9 cellular contexts compared by ENCODE assay signal in genomic region chr15:31366169-31366734, GRCh38. TPM values are rescaled to one million over a fixed set of nuclear protein-coding genes. Genes with fewer than 3 reads are reported as not detected.
DNase-seq lines count a peak whose midpoint lies in the region; ATAC-seq and TF ChIP-seq lines count a peak whose summit lies in the region.
"Had no signal": no experiment of that assay in that cellular context is flagged by ENCODE, and none has a peak within 500 bp of the region (broad histone marks: within the 10 kb centered on the region; RNA-seq: fewer than 3 reads in every experiment).

No MANE protein-coding gene starts in this region.

- H3K27ac ChIP-seq in mammary epithelial cell (ENCODE audit: insufficient read depth, low read depth, low read length) (peak overlapping the region; percentile 6), lung (ENCODE audit: low read depth in 1 of 2, low read length in 1 of 2) (peak overlapping the region; percentile 91 to 92), upper lobe of left lung (peak overlapping the region; percentile 86 to 99 (median 95))
- H3K27ac ChIP-seq: C4-2B had no signal

- CTCF ChIA-PET in activated CD8-positive, alpha-beta memory T cell treated with anti-CD3 and anti-CD28 coated beads, Interleukin-2, amount 10 ng/mL, durations not matched to agents 7 days and 5 days (lab: Charles Lee): interaction anchor here (0.6 to 15.1 kb wide), 30 partner anchors 9 to 166 kb away, joined by 3 to 215 read pairs (median 6); partner anchors contain the start of gene KLF13
- CTCF ChIA-PET in mammary epithelial cell (lab: Charles Lee; ENCODE audit: low non-redundant PET): interaction anchor here (0.6 to 1.1 kb wide), 3 partner anchors 32 to 1293 kb away, joined by 4 to 6 read pairs (median 4); no protein-coding TSS in a partner anchor

- ATAC-seq in activated CD8-positive, alpha-beta memory T cell treated with anti-CD3 and anti-CD28 coated beads, Interleukin-2, amount 10 ng/mL, durations not matched to agents 7 days and 5 days: no peak
- ATAC-seq in lung (ENCODE audit: insufficient read depth, low FRiP score) (peak; percentile 1), upper lobe of left lung (ENCODE audit: low FRiP score in 2 of 2) (peak; percentile 5 to 12), GM21381 (IDR thresholded peaks at IDR 0.05; ENCODE audit: unreplicated experiment) (no peak)

- peak overlapping the region; percentile 70 for H3K4me2 ChIP-seq in mammary epithelial cell (ENCODE audit: insufficient read depth, low read depth, low read length)

- H3K27me3 ChIP-seq in mammary epithelial cell (ENCODE audit: insufficient read depth, low read length) (no peaks in the 10 kb centered on the region), lung (ENCODE audit: control insufficient read depth, insufficient read depth) (no peaks in the 10 kb centered on the region), upper lobe of left lung (no peaks in the 10 kb centered on the region)

- in situ Hi-C loops in mammary epithelial cell (cut with MboI; ENCODE audit: low sequenced_read_pairs in 2 of 2): loop anchor here in 1 of 2 donors (10.0 kb wide), 1 partner anchor 119 kb away; no protein-coding TSS in a partner anchor

- intact Hi-C loops in mammary epithelial cell (cut with micrococcal nuclease): loop anchor here (1.0 to 5.0 kb wide), 2 partner anchors 71 to 122 kb away; no protein-coding TSS in a partner anchor

- H3K9me3 ChIP-seq in mammary epithelial cell (replicated peaks; ENCODE audit: insufficient read depth, low read length) (no peaks in the 10 kb centered on the region), lung (ENCODE audit: control insufficient read depth in 2 of 2, insufficient read depth in 1 of 2, low read length in 1 of 2) (no peaks in the 10 kb centered on the region), upper lobe of left lung (no peaks in the 10 kb centered on the region)

- dilution Hi-C loops in mammary epithelial cell (cut with HindIII; ENCODE audit: low sequenced_read_pairs): no loop called here

- no peaks in the 10 kb centered on the region for H4K20me1 ChIP-seq in mammary epithelial cell (ENCODE audit: insufficient read depth, low read length)

- TF ChIP-seq CTCF in mammary epithelial cell (conservative IDR thresholded peaks at IDR 0.05 in 1 of 2, IDR thresholded peaks at IDR 0.05 in 1 of 2; ENCODE audit: extremely low read depth in 1 of 2, insufficient read depth in 1 of 2, low read depth in 1 of 2, low read length in 2 of 2) (peak in 1 of 2 donors; percentile 41), lung (IDR thresholded peaks at IDR 0.05; ENCODE audit: control extremely low read depth, extremely low read depth) (no peak), upper lobe of left lung (IDR thresholded peaks at IDR 0.05) (peak in 1 of 6 experiments; percentile 9)

- H3K9me3 Mint-ChIP-seq in activated CD8-positive, alpha-beta memory T cell treated with anti-CD3 and anti-CD28 coated beads, Interleukin-2, amount 10 ng/mL, durations not matched to agents 7 days and 5 days (ENCODE audit: low read depth): no peaks in the 10 kb centered on the region

- no TSS peak for BruUV-seq in mammary epithelial cell (replicated peaks; lab: Mats Ljungman, UMichigan)

- no peaks in the 10 kb centered on the region for H3K27me3 Mint-ChIP-seq in activated CD8-positive, alpha-beta memory T cell treated with anti-CD3 and anti-CD28 coated beads, Interleukin-2, amount 10 ng/mL, durations not matched to agents 7 days and 5 days

- peaks cover 92% of the 10 kb centered on the region for H3K79me2 ChIP-seq in mammary epithelial cell (ENCODE audit: insufficient read depth, low read length)

- H3K4me1 Mint-ChIP-seq in activated CD8-positive, alpha-beta memory T cell treated with anti-CD3 and anti-CD28 coated beads, Interleukin-2, amount 10 ng/mL, durations not matched to agents 7 days and 5 days: peaks cover 100% of the 10 kb centered on the region

- peak overlapping the region; percentile 58 for H3K4me3 Mint-ChIP-seq in activated CD8-positive, alpha-beta memory T cell treated with anti-CD3 and anti-CD28 coated beads, Interleukin-2, amount 10 ng/mL, durations not matched to agents 7 days and 5 days

- peak overlapping the region; percentile 100 for H3K27ac Mint-ChIP-seq in activated CD8-positive, alpha-beta memory T cell treated with anti-CD3 and anti-CD28 coated beads, Interleukin-2, amount 10 ng/mL, durations not matched to agents 7 days and 5 days

- peak; percentile 53 for DNase-seq in activated CD8-positive, alpha-beta memory T cell treated with anti-CD3 and anti-CD28 coated beads, Interleukin-2, amount 10 ng/mL, durations not matched to agents 7 days and 5 days
- no peak for DNase-seq in activated CD8-positive, alpha-beta memory T cell treated with anti-CD3 and anti-CD28 coated beads, Interleukin-2, amount 50 U/mL, for 48 hours
- peak; percentile 32 for DNase-seq in mammary epithelial cell
- DNase-seq in lung (ENCODE audit: low spot score): no peak
- DNase-seq in upper lobe of left lung: no peak
- no peak for DNase-seq in activated CD4-positive, CD25-positive, alpha-beta regulatory T cell (lab: John Stamatoyannopoulos, UW)
- DNase-seq in NCI-H1092 (lab: John Stamatoyannopoulos, UW): no peak

- H3K36me3 Mint-ChIP-seq in activated CD8-positive, alpha-beta memory T cell treated with anti-CD3 and anti-CD28 coated beads, Interleukin-2, amount 10 ng/mL, durations not matched to agents 7 days and 5 days: peaks cover 30% of the 10 kb centered on the region

- H3K4me3 ChIP-seq in mammary epithelial cell (replicated peaks in 1 of 3; ENCODE audit: insufficient read depth in 1 of 3, low read depth in 2 of 3, low read length in 3 of 3) (no peak overlapping the region), lung (no peak overlapping the region), upper lobe of left lung (peak overlapping the region in 3 of 4 donors; percentile 5 to 41 (median 40))

- TF ChIP-seq POLR2A in upper lobe of left lung (IDR thresholded peaks at IDR 0.05): no peak

- H3K9ac ChIP-seq in mammary epithelial cell (ENCODE audit: insufficient read depth, low read length): peak overlapping the region; percentile 1

- 70% methylated on average over 4 of the region's 7 CpGs for WGBS in mammary epithelial cell (ENCODE audit: low coverage, missing lambda C conversion rate)
- 54 to 63% methylated on average over 7 of the region's 7 CpGs for WGBS in lung, 2 donors
- 26 to 51% methylated on average over 3 to 7 of the region's 7 CpGs for WGBS in upper lobe of left lung, 2 donors

- H3K36me3 ChIP-seq in mammary epithelial cell (ENCODE audit: insufficient read depth, low read length): no peaks in the 10 kb centered on the region
- no peaks in the 10 kb centered on the region for H3K36me3 ChIP-seq in lung (ENCODE audit: control insufficient read depth in 2 of 2, insufficient read depth in 2 of 2, low read length in 2 of 2)
- H3K36me3 ChIP-seq in upper lobe of left lung: peaks cover 0 to 4% (median 0%) of the 10 kb centered on the region in 4 donors

- peaks cover 51% of the 10 kb centered on the region for H3K4me1 ChIP-seq in mammary epithelial cell (ENCODE audit: insufficient read depth, low read length)
- H3K4me1 ChIP-seq in lung (ENCODE audit: control insufficient read depth in 2 of 2, insufficient read depth in 2 of 2, low read length in 2 of 2): peaks cover 35 to 45% of the 10 kb centered on the region in 2 donors
- H3K4me1 ChIP-seq in upper lobe of left lung: peaks cover 77 to 99% (median 91%) of the 10 kb centered on the region in 4 donors

- peak overlapping the region; percentile 18 for H2AFZ ChIP-seq in mammary epithelial cell (ENCODE audit: low read depth, low read length)

- TF ChIP-seq EP300 in upper lobe of left lung (IDR thresholded peaks at IDR 0.05): no peak

RNA-seq across cellular contexts. Expression of gene KLF13, which starts 39.6 kb away (rescaled TPM):
- 100 to 1,000 TPM; 163 to 206 TPM for total RNA-seq in activated CD8-positive, alpha-beta memory T cell treated with anti-CD3 and anti-CD28 coated beads, Interleukin-2, amount 10 ng/mL, durations not matched to agents 7 days and 5 days
- total RNA-seq in mammary epithelial cell (10 to 100 TPM; 49.8 to 62.3 TPM), lung (100 to 1,000 TPM in 1 of 2 donors, 10 to 100 TPM in 1; 38.3 to 157 TPM), upper lobe of left lung (100 to 1,000 TPM; 103 to 231 (median 147) TPM)
- polyA plus RNA-seq in mammary epithelial cell (25.1 TPM), lung (10 to 100 TPM; 47.1 to 63.2 TPM)
- polyA minus RNA-seq in mammary epithelial cell: 40.5 TPM

Comparison
In these comparisons a context has a peak if more than half of its experiments do, and no peak if none do; other contexts are left out.
1. DNase-seq: peak in activated CD8-positive, alpha-beta memory T cell treated with anti-CD3 and anti-CD28 coated beads, Interleukin-2, amount 10 ng/mL, durations not matched to agents 7 days and 5 days (single experiment) and mammary epithelial cell (single experiment); none in activated CD8-positive, alpha-beta memory T cell treated with anti-CD3 and anti-CD28 coated beads, Interleukin-2, amount 50 U/mL, for 48 hours (single experiment), lung (single experiment), upper lobe of left lung (0 of 2), activated CD4-positive, CD25-positive, alpha-beta regulatory T cell (0 of 4) and NCI-H1092 (single experiment).
2. ATAC-seq: peak in lung (single experiment) and upper lobe of left lung (2 of 2); none in activated CD8-positive, alpha-beta memory T cell treated with anti-CD3 and anti-CD28 coated beads, Interleukin-2, amount 10 ng/mL, durations not matched to agents 7 days and 5 days (single experiment) and GM21381 (single experiment).
3. H3K27ac ChIP-seq: peak in every context shown above with its lines; median percentile 95 in upper lobe of left lung; 92 in lung; 6 in mammary epithelial cell.
4. H3K4me3 ChIP-seq: peak in upper lobe of left lung (3 of 4); none in mammary epithelial cell (0 of 3) and lung (single experiment).